ENCODE assay signal across 1 cellular context in the genomic region with DNA sequence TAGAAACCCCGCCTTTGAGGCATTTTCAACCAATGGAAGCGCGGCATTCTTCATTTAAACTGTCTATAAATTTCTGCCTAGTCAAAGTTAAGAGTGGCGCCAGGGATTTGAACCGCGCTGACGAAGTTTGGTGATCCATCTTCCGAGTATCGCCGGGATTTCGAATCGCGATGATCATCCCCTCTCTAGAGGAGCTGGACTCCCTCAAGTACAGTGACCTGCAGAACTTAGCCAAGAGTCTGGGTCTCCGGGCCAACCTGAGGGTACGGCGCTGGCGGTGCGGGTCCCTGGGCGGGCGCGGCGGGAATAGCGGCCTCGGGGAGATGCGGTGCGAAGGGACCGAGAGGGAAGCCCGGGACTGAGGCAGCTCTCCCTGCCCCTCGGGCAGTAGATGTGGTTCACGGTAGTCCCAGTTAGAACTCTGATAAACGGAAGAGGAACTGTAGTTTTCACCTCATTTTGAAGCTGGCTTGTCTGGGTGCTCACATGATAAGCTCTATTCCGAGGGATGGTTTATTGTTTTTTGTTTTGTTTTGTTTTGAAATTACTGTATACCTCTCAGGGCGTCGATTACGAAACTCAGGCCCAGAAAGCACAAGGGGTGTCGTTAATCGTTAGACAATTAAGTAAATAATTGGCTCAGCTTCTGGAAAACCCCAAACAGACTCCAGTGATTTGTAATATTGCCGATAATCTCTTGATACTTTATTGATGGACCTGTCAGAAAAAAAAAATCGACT.
A peak's percentile ranks its signal among the peaks of the same experiment; 100 is the strongest.
TF ChIP-seq lines count a peak whose summit lies in the region.

A gene with protein sequence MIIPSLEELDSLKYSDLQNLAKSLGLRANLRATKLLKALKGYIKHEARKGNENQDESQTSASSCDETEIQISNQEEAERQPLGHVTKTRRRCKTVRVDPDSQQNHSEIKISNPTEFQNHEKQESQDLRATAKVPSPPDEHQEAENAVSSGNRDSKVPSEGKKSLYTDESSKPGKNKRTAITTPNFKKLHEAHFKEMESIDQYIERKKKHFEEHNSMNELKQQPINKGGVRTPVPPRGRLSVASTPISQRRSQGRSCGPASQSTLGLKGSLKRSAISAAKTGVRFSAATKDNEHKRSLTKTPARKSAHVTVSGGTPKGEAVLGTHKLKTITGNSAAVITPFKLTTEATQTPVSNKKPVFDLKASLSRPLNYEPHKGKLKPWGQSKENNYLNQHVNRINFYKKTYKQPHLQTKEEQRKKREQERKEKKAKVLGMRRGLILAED (plus strand): TSS at position 94 of the 740 bp plus-strand sequence. CDS start 77 bp downstream, at position 171.

TF ChIP-seq in HepG2, 621 proteins besides CTCF, POLR2A, EP300 and RAD21 (continued from another document and continues in another):
- TF ChIP-seq, protein P1, sequence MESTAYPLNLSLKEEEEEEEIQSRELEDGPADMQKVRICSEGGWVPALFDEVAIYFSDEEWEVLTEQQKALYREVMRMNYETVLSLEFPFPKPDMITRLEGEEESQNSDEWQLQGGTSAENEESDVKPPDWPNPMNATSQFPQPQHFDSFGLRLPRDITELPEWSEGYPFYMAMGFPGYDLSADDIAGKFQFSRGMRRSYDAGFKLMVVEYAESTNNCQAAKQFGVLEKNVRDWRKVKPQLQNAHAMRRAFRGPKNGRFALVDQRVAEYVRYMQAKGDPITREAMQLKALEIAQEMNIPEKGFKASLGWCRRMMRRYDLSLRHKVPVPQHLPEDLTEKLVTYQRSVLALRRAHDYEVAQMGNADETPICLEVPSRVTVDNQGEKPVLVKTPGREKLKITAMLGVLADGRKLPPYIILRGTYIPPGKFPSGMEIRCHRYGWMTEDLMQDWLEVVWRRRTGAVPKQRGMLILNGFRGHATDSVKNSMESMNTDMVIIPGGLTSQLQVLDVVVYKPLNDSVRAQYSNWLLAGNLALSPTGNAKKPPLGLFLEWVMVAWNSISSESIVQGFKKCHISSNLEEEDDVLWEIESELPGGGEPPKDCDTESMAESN (CRISPR knock-in tag; conservative IDR thresholded peaks at IDR 0.05): peak; percentile 49
- TF ChIP-seq SRY (CRISPR knock-in tag; IDR thresholded peaks at IDR 0.05) (no peak), JUNB (CRISPR knock-in tag; IDR thresholded peaks at IDR 0.05; ENCODE audit: borderline replicate concordance) (peak; percentile 76), ZNF251 (CRISPR knock-in tag; IDR thresholded peaks at IDR 0.05) (no peak), FLYWCH1 (CRISPR knock-in tag; IDR thresholded peaks at IDR 0.05) (0 out of 2 replicates have a peak, but pooled peaks have one; percentile 5), TARDBP (CRISPR knock-in tag; IDR thresholded peaks at IDR 0.05) (no peak), SIX4 (CRISPR knock-in tag; IDR thresholded peaks at IDR 0.05) (no peak), HOXA7 (CRISPR knock-in tag; IDR thresholded peaks at IDR 0.05) (no peak), CBX5 (CRISPR knock-in tag; IDR thresholded peaks at IDR 0.05; ENCODE audit: borderline replicate concordance) (peak; percentile 38; the same call in 1 of the 2 replicates), MTF2 (CRISPR knock-in tag; IDR thresholded peaks at IDR 0.05; ENCODE audit: borderline replicate concordance) (no peak), TBX3 (IDR thresholded peaks at IDR 0.05; ENCODE audit: borderline replicate concordance) (no peak), ZNF33A (CRISPR knock-in tag; IDR thresholded peaks at IDR 0.05; ENCODE audit: borderline replicate concordance) (no peak), ZNF382 (CRISPR knock-in tag; IDR thresholded peaks at IDR 0.05; ENCODE audit: borderline replicate concordance) (no peak), ZNF674 (CRISPR knock-in tag; IDR thresholded peaks at IDR 0.05; ENCODE audit: low read depth) (no peak), CREB1 (IDR thresholded peaks at IDR 0.05) (no peak), CREB1 (CRISPR knock-in tag; IDR thresholded peaks at IDR 0.05) (peak; percentile 71), ATRX (CRISPR knock-in tag; IDR thresholded peaks at IDR 0.05; ENCODE audit: borderline replicate concordance) (no peak), HHEX (CRISPR knock-in tag; IDR thresholded peaks at IDR 0.05) (no peak), MED1 (CRISPR knock-in tag; IDR thresholded peaks at IDR 0.05) (no peak), HCFC1 (IDR thresholded peaks at IDR 0.05; ENCODE audit: low read depth, low read length) (no peak), ZNF891 (CRISPR knock-in tag; IDR thresholded peaks at IDR 0.05) (no peak; the same call in 1 of the 2 replicates), REL (CRISPR knock-in tag; conservative IDR thresholded peaks at IDR 0.05) (peak; percentile 14; the same call in 1 of the 2 replicates), ZNF234 (CRISPR knock-in tag; conservative IDR thresholded peaks at IDR 0.05) (no peak), RBAK (CRISPR knock-in tag; IDR thresholded peaks at IDR 0.05) (no peak), MZF1 (CRISPR knock-in tag; IDR thresholded peaks at IDR 0.05; ENCODE audit: borderline replicate concordance) (no peak), ZNF20 (CRISPR knock-in tag; IDR thresholded peaks at IDR 0.05) (no peak), HDAC2 (CRISPR knock-in tag; IDR thresholded peaks at IDR 0.05) (peak; percentile 55), JDP2 (CRISPR knock-in tag; IDR thresholded peaks at IDR 0.05; ENCODE audit: borderline replicate concordance) (no peak)
- TF ChIP-seq, protein P2, sequence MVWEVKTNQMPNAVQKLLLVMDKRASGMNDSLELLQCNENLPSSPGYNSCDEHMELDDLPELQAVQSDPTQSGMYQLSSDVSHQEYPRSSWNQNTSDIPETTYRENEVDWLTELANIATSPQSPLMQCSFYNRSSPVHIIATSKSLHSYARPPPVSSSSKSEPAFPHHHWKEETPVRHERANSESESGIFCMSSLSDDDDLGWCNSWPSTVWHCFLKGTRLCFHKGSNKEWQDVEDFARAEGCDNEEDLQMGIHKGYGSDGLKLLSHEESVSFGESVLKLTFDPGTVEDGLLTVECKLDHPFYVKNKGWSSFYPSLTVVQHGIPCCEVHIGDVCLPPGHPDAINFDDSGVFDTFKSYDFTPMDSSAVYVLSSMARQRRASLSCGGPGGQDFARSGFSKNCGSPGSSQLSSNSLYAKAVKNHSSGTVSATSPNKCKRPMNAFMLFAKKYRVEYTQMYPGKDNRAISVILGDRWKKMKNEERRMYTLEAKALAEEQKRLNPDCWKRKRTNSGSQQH (CRISPR knock-in tag; IDR thresholded peaks at IDR 0.05; ENCODE audit: low read depth): 0 out of 2 replicates have a peak, but pooled peaks have one; percentile 38
- TF ChIP-seq, protein P3, sequence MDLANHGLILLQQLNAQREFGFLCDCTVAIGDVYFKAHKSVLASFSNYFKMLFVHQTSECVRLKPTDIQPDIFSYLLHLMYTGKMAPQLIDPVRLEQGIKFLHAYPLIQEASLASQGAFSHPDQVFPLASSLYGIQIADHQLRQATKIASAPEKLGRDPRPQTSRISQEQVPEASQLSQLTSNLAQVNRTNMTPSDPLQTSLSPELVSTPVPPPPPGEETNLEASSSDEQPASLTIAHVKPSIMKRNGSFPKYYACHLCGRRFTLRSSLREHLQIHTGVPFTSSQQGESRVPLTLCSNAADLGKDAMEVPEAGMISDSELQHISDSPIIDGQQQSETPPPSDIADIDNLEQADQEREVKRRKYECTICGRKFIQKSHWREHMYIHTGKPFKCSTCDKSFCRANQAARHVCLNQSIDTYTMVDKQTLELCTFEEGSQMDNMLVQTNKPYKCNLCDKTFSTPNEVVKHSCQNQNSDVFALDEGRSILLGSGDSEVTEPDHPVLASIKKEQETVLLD (CRISPR knock-in tag; IDR thresholded peaks at IDR 0.05; ENCODE audit: low read depth): peak; percentile 56
- TF ChIP-seq, protein P4, sequence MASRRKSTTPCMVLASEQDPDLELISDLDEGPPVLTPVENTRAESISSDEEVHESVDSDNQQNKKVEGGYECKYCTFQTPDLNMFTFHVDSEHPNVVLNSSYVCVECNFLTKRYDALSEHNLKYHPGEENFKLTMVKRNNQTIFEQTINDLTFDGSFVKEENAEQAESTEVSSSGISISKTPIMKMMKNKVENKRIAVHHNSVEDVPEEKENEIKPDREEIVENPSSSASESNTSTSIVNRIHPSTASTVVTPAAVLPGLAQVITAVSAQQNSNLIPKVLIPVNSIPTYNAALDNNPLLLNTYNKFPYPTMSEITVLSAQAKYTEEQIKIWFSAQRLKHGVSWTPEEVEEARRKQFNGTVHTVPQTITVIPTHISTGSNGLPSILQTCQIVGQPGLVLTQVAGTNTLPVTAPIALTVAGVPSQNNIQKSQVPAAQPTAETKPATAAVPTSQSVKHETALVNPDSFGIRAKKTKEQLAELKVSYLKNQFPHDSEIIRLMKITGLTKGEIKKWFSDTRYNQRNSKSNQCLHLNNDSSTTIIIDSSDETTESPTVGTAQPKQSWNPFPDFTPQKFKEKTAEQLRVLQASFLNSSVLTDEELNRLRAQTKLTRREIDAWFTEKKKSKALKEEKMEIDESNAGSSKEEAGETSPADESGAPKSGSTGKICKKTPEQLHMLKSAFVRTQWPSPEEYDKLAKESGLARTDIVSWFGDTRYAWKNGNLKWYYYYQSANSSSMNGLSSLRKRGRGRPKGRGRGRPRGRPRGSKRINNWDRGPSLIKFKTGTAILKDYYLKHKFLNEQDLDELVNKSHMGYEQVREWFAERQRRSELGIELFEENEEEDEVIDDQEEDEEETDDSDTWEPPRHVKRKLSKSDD (CRISPR knock-in tag; IDR thresholded peaks at IDR 0.05; ENCODE audit: low read depth): no peak
- TF ChIP-seq, protein P5, sequence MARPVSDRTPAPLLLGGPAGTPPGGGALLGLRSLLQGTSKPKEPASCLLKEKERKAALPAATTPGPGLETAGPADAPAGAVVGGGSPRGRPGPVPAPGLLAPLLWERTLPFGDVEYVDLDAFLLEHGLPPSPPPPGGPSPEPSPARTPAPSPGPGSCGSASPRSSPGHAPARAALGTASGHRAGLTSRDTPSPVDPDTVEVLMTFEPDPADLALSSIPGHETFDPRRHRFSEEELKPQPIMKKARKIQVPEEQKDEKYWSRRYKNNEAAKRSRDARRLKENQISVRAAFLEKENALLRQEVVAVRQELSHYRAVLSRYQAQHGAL (CRISPR knock-in tag; IDR thresholded peaks at IDR 0.05; ENCODE audit: not compliant biosample characterization): peak; percentile 25
- TF ChIP-seq, protein P6, sequence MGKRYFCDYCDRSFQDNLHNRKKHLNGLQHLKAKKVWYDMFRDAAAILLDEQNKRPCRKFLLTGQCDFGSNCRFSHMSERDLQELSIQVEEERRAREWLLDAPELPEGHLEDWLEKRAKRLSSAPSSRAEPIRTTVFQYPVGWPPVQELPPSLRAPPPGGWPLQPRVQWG (CRISPR knock-in tag; IDR thresholded peaks at IDR 0.05; ENCODE audit: borderline replicate concordance, low read depth): no peak
- TF ChIP-seq, protein P7, sequence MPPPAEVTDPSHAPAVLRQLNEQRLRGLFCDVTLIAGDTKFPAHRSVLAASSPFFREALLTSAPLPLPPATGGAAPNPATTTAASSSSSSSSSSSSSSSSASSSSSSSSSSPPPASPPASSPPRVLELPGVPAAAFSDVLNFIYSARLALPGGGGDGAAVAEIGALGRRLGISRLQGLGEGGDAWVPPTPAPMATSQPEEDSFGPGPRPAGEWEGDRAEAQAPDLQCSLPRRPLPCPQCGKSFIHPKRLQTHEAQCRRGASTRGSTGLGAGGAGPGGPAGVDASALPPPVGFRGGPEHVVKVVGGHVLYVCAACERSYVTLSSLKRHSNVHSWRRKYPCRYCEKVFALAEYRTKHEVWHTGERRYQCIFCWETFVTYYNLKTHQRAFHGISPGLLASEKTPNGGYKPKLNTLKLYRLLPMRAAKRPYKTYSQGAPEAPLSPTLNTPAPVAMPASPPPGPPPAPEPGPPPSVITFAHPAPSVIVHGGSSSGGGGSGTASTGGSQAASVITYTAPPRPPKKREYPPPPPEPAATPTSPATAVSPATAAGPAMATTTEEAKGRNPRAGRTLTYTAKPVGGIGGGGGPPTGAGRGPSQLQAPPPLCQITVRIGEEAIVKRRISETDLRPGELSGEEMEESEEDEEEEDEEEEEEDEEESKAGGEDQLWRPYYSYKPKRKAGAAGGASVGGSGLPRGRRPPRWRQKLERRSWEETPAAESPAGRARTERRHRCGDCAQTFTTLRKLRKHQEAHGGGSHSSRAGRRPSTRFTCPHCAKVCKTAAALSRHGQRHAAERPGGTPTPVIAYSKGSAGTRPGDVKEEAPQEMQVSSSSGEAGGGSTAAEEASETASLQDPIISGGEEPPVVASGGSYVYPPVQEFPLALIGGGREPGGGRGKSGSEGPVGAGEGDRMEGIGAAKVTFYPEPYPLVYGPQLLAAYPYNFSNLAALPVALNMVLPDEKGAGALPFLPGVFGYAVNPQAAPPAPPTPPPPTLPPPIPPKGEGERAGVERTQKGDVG (CRISPR knock-in tag; IDR thresholded peaks at IDR 0.05; ENCODE audit: borderline replicate concordance): no peak
- TF ChIP-seq, protein P8, sequence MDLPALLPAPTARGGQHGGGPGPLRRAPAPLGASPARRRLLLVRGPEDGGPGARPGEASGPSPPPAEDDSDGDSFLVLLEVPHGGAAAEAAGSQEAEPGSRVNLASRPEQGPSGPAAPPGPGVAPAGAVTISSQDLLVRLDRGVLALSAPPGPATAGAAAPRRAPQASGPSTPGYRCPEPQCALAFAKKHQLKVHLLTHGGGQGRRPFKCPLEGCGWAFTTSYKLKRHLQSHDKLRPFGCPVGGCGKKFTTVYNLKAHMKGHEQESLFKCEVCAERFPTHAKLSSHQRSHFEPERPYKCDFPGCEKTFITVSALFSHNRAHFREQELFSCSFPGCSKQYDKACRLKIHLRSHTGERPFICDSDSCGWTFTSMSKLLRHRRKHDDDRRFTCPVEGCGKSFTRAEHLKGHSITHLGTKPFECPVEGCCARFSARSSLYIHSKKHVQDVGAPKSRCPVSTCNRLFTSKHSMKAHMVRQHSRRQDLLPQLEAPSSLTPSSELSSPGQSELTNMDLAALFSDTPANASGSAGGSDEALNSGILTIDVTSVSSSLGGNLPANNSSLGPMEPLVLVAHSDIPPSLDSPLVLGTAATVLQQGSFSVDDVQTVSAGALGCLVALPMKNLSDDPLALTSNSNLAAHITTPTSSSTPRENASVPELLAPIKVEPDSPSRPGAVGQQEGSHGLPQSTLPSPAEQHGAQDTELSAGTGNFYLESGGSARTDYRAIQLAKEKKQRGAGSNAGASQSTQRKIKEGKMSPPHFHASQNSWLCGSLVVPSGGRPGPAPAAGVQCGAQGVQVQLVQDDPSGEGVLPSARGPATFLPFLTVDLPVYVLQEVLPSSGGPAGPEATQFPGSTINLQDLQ (CRISPR knock-in tag; IDR thresholded peaks at IDR 0.05): no peak
- TF ChIP-seq, protein P9, sequence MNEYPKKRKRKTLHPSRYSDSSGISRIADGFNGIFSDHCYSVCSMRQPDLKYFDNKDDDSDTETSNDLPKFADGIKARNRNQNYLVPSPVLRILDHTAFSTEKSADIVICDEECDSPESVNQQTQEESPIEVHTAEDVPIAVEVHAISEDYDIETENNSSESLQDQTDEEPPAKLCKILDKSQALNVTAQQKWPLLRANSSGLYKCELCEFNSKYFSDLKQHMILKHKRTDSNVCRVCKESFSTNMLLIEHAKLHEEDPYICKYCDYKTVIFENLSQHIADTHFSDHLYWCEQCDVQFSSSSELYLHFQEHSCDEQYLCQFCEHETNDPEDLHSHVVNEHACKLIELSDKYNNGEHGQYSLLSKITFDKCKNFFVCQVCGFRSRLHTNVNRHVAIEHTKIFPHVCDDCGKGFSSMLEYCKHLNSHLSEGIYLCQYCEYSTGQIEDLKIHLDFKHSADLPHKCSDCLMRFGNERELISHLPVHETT (CRISPR knock-in tag; conservative IDR thresholded peaks at IDR 0.05): peak; percentile 28; the same call in 1 of the 2 replicates
